ENCODE assay signal across 1 cellular context in the genomic region with DNA sequence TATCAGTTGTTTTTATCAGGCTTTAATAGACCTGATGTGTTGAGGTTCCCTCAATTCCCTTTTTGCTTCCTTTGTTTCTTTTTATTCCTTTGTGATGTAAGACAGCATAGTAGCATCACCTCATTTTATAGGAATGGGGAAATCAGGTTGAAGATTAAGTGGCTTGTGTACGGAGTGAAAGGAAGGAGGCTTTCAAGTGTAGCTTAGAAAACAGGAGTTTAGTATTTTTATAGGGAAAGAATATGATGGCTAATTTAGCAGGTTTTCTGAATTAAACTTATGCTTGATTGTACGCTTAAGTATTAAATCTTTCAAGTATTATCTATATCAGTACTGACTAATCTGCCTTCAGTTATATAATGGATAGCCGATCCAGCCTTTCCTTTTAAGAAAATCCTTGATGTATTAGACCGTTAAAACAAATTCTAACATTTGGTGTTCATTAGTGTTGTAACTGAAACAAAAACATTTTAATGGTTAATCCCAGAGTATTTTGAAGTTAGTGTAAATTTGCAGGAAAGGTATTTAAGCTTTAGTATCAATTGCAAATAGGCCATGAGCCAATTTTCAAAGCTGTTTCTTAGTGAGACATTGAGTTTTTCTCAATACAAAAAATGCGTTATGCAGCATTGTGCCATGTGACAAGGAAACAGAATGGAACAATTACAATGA.
TF ChIP-seq lines count a peak whose summit lies in the region.

No MANE protein-coding gene starts in this region.

TF ChIP-seq in GM23338, 12 proteins besides CTCF, POLR2A, EP300 and RAD21:
- TF ChIP-seq EZH2 (IDR thresholded peaks at IDR 0.05; ENCODE audit: low read depth, unreplicated experiment), result no peak
- TF ChIP-seq, protein P1, sequence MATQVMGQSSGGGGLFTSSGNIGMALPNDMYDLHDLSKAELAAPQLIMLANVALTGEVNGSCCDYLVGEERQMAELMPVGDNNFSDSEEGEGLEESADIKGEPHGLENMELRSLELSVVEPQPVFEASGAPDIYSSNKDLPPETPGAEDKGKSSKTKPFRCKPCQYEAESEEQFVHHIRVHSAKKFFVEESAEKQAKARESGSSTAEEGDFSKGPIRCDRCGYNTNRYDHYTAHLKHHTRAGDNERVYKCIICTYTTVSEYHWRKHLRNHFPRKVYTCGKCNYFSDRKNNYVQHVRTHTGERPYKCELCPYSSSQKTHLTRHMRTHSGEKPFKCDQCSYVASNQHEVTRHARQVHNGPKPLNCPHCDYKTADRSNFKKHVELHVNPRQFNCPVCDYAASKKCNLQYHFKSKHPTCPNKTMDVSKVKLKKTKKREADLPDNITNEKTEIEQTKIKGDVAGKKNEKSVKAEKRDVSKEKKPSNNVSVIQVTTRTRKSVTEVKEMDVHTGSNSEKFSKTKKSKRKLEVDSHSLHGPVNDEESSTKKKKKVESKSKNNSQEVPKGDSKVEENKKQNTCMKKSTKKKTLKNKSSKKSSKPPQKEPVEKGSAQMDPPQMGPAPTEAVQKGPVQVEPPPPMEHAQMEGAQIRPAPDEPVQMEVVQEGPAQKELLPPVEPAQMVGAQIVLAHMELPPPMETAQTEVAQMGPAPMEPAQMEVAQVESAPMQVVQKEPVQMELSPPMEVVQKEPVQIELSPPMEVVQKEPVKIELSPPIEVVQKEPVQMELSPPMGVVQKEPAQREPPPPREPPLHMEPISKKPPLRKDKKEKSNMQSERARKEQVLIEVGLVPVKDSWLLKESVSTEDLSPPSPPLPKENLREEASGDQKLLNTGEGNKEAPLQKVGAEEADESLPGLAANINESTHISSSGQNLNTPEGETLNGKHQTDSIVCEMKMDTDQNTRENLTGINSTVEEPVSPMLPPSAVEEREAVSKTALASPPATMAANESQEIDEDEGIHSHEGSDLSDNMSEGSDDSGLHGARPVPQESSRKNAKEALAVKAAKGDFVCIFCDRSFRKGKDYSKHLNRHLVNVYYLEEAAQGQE (IDR thresholded peaks at IDR 0.05; ENCODE audit: unreplicated experiment), result no peak
- no peak for TF ChIP-seq CREB1 (CRISPR knock-in tag; IDR thresholded peaks at IDR 0.05; ENCODE audit: low read depth)
- TF ChIP-seq, protein P2, sequence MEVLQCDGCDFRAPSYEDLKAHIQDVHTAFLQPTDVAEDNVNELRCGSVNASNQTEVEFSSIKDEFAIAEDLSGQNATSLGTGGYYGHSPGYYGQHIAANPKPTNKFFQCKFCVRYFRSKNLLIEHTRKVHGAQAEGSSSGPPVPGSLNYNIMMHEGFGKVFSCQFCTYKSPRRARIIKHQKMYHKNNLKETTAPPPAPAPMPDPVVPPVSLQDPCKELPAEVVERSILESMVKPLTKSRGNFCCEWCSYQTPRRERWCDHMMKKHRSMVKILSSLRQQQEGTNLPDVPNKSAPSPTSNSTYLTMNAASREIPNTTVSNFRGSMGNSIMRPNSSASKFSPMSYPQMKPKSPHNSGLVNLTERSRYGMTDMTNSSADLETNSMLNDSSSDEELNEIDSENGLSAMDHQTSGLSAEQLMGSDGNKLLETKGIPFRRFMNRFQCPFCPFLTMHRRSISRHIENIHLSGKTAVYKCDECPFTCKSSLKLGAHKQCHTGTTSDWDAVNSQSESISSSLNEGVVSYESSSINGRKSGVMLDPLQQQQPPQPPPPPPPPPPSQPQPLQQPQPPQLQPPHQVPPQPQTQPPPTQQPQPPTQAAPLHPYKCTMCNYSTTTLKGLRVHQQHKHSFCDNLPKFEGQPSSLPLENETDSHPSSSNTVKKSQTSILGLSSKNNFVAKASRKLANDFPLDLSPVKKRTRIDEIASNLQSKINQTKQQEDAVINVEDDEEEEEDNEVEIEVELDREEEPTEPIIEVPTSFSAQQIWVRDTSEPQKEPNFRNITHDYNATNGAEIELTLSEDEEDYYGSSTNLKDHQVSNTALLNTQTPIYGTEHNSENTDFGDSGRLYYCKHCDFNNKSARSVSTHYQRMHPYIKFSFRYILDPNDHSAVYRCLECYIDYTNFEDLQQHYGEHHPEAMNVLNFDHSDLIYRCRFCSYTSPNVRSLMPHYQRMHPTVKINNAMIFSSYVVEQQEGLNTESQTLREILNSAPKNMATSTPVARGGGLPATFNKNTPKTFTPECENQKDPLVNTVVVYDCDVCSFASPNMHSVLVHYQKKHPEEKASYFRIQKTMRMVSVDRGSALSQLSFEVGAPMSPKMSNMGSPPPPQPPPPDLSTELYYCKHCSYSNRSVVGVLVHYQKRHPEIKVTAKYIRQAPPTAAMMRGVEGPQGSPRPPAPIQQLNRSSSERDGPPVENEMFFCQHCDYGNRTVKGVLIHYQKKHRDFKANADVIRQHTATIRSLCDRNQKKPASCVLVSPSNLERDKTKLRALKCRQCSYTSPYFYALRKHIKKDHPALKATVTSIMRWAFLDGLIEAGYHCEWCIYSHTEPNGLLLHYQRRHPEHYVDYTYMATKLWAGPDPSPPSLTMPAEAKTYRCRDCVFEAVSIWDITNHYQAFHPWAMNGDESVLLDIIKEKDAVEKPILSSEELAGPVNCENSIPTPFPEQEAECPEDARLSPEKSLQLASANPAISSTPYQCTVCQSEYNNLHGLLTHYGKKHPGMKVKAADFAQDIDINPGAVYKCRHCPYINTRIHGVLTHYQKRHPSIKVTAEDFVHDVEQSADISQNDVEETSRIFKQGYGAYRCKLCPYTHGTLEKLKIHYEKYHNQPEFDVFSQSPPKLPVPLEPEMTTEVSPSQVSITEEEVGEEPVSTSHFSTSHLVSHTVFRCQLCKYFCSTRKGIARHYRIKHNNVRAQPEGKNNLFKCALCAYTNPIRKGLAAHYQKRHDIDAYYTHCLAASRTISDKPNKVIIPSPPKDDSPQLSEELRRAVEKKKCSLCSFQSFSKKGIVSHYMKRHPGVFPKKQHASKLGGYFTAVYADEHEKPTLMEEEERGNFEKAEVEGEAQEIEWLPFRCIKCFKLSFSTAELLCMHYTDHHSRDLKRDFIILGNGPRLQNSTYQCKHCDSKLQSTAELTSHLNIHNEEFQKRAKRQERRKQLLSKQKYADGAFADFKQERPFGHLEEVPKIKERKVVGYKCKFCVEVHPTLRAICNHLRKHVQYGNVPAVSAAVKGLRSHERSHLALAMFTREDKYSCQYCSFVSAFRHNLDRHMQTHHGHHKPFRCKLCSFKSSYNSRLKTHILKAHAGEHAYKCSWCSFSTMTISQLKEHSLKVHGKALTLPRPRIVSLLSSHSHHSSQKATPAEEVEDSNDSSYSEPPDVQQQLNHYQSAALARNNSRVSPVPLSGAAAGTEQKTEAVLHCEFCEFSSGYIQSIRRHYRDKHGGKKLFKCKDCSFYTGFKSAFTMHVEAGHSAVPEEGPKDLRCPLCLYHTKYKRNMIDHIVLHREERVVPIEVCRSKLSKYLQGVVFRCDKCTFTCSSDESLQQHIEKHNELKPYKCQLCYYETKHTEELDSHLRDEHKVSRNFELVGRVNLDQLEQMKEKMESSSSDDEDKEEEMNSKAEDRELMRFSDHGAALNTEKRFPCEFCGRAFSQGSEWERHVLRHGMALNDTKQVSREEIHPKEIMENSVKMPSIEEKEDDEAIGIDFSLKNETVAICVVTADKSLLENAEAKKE (CRISPR knock-in tag; IDR thresholded peaks at IDR 0.05), result no peak
- TF ChIP-seq, protein P3, sequence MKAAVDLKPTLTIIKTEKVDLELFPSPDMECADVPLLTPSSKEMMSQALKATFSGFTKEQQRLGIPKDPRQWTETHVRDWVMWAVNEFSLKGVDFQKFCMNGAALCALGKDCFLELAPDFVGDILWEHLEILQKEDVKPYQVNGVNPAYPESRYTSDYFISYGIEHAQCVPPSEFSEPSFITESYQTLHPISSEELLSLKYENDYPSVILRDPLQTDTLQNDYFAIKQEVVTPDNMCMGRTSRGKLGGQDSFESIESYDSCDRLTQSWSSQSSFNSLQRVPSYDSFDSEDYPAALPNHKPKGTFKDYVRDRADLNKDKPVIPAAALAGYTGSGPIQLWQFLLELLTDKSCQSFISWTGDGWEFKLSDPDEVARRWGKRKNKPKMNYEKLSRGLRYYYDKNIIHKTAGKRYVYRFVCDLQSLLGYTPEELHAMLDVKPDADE (IDR thresholded peaks at IDR 0.05), result no peak
- no peak for TF ChIP-seq EZH2phosphoT487 (IDR thresholded peaks at IDR 0.05; ENCODE audit: unreplicated experiment)
